Comparison of ENCODE assay signal across 1 cellular context in the genomic region with DNA sequence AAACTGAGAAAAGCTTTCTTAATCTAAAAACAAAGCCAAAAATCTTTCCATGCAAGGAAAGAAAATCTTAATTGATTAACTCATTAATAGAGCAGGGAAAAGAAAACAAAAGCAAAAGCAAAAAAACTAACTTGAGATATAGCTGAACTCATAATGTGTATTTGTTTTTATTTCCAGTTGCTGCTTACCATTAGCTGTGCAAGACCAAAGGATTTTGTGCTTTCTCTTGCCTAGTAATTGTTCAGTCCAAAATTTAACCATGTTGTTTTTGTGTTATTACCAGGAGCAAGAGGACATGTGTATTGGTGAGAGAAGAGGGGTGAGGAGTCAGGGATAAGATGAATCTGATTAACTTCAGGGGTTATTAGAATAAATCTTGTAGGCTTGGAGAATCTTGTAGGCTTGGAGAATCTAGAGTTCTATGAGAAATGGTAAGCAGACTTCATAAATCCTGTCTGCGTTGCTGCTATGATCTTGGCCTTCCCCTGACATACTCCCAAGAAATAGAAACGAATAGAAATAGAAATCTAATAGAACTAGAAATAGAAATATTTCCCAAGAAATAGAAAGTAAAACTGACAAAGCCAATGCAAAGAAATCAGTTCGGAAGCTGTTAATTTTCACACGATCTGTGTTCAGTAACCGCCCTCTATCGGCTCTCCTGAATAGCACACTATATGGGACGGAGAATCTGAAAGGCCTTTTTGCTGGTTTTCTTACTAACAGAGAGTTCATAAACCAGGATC.
TF ChIP-seq lines count a peak whose summit lies in the region.

No MANE protein-coding gene starts in this region.

TF ChIP-seq in HCT116, 20 proteins besides CTCF, POLR2A, EP300 and RAD21 (continued from another document):
- TF ChIP-seq, protein P1, sequence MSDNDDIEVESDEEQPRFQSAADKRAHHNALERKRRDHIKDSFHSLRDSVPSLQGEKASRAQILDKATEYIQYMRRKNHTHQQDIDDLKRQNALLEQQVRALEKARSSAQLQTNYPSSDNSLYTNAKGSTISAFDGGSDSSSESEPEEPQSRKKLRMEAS (IDR thresholded peaks at IDR 0.05), result no peak
- TF ChIP-seq POLR2AphosphoS5 (IDR thresholded peaks at IDR 0.05; ENCODE audit: low read depth, low read length) (no peak), EZH2phosphoT487 (IDR thresholded peaks at IDR 0.05; ENCODE audit: borderline replicate concordance) (no peak), ZNF274 (IDR thresholded peaks at IDR 0.05; ENCODE audit: low read depth, low read length) (no peak)
